In the genomic region with DNA sequence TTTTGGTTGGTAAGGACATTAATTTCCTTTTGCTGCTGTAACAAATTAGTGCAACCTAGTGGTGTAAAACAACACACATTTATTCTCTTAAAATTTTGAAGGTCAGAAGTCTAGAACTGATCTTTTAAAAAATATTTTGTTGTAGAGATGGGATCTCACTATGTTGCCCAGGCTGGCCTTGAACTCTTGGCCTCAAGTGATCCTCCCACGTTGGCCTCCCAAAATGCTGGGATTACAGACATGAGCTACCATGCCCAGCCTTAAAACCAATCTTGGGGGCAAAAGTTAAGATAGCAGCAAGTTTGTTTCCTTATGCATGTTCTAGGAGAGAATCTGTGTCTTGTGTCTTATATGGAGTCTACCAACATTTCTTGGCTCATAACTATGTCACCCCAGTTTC, we compare ENCODE assay signal across 25 cellular contexts. TPM values are rescaled to one million over a fixed set of nuclear protein-coding genes. Genes with fewer than 3 reads are reported as not detected.
DNase-seq lines count a peak whose midpoint lies in the region; ATAC-seq, FAIRE-seq and TF ChIP-seq lines count a peak whose summit lies in the region.
"Had no signal": no experiment of that assay in that cellular context is flagged by ENCODE, and none has a peak within 500 bp of the region (broad histone marks: within the 10 kb centered on the region; RNA-seq: fewer than 3 reads in every experiment).

No MANE protein-coding gene starts in this region.

- 0 out of 2 replicates have a peak, but pooled peaks cover 4% of the 10 kb centered on the region for H4K20me1 ChIP-seq in HepG2 (ENCODE audit: insufficient read depth, low read length)
- H4K20me1 ChIP-seq: BLaER1 treated with 17β-estradiol and CSF1 and Interleukin-3, amounts not matched to agents 10 nM and 100 nM had no signal

- intact Hi-C loops in HepG2 (cut with micrococcal nuclease; ENCODE audit: unreplicated experiment) (no loop called here), right lobe of liver (cut with DNase I) (no loop called here)

- WGBS in HepG2 (ENCODE audit: low lambda C conversion rate) = 71% methylated on average over 1 of the region's 1 CpG
- WGBS in right lobe of liver (ENCODE audit: insufficient coverage, low coverage, low lambda C conversion rate, missing lambda C conversion rate) = 63% methylated on average over 1 of the region's 1 CpG

- H3K9me3 ChIP-seq in HepG2 (ENCODE audit: low read length) = no peaks in the 10 kb centered on the region
- H3K9me3 ChIP-seq in right lobe of liver = no peaks in the 10 kb centered on the region
- H3K9me3 ChIP-seq: A549, Caco-2 had no signal

- peaks cover 18% of the 10 kb centered on the region for H3K79me2 ChIP-seq in HepG2 (ENCODE audit: insufficient read depth, low read length)

- 0 out of 2 replicates have a peak, but pooled peaks cover under 1% of the 10 kb centered on the region for H3K4me1 ChIP-seq in HepG2 (ENCODE audit: insufficient read depth, low read length)
- no peaks in the 10 kb centered on the region for H3K4me1 ChIP-seq in right lobe of liver
- H3K4me1 ChIP-seq: A549; BLaER1 treated with 17β-estradiol and CSF1 and Interleukin-3, amounts not matched to agents 10 nM and 100 nM had no signal

- POLR2A ChIA-PET in HepG2 (lab: Yijun Ruan, JAX) (interaction anchor here (1.5 to 3.5 kb wide), 2 partner anchors 23 to 119 kb away, joined by 5 to 19 read pairs; a partner anchor contains a TSS), WTC11 (lab: Charles Lee) (no interaction called here)

- TF ChIP-seq RAD21 in HepG2 (CRISPR knock-in tag; IDR thresholded peaks at IDR 0.05) = no peak

- TF ChIP-seq CTCF in HepG2 (CRISPR knock-in tag; IDR thresholded peaks at IDR 0.05) (no peak), right lobe of liver (IDR thresholded peaks at IDR 0.05) (no peak), WTC11 (IDR thresholded peaks at IDR 0.05) (no peak)

- H3K4me3 Mint-ChIP-seq in WTC11 = no peak overlapping the region
- no peak overlapping the region for H3K4me3 Mint-ChIP-seq in stimulated activated effector memory CD8-positive, alpha-beta T cell treated with anti-CD3 and anti-CD28 coated beads, Interleukin-12 subunit alpha, Interleukin-12 subunit beta, amount 100 ng/mL, for 72 hours
- H3K4me3 Mint-ChIP-seq: B cell; CD4-positive, alpha-beta T cell; CD8-positive, alpha-beta T cell had no signal

- H3K9ac ChIP-seq in HepG2 (ENCODE audit: insufficient read depth, low read depth, low read length) = no peak overlapping the region
- H3K9ac ChIP-seq: BLaER1 treated with 17β-estradiol and CSF1 and Interleukin-3, amounts not matched to agents 10 nM and 100 nM had no signal

- H3K27me3 ChIP-seq in HepG2 (ENCODE audit: control insufficient read depth in 1 of 2, insufficient read depth in 2 of 2, low read length in 2 of 2) (no peaks in the 10 kb centered on the region), right lobe of liver (no peaks in the 10 kb centered on the region)
- H3K27me3 ChIP-seq: BLaER1 treated with 17β-estradiol and CSF1 and Interleukin-3, amounts not matched to agents 10 nM and 100 nM had no signal

- no peaks in the 10 kb centered on the region for H3K27me3 Mint-ChIP-seq in WTC11 (ENCODE audit: low read depth)
- H3K27me3 Mint-ChIP-seq: B cell; CD4-positive, alpha-beta T cell had no signal

- no peak overlapping the region for H3K27ac ChIP-seq in HepG2 (ENCODE audit: extremely low read length, insufficient read depth, low read length)
- H3K27ac ChIP-seq in right lobe of liver = no peak overlapping the region
- H3K27ac ChIP-seq: 22Rv1; A549; BLaER1 treated with 17β-estradiol and CSF1 and Interleukin-3, amounts not matched to agents 10 nM and 100 nM; C4-2B had no signal

- H2AFZ ChIP-seq in HepG2 (ENCODE audit: low read length) = no peak overlapping the region

- no peak overlapping the region for H3K27ac Mint-ChIP-seq in WTC11
- H3K27ac Mint-ChIP-seq in stimulated activated effector memory CD8-positive, alpha-beta T cell treated with anti-CD3 and anti-CD28 coated beads, Interleukin-12 subunit alpha, Interleukin-12 subunit beta, amount 100 ng/mL, for 72 hours = peak overlapping the region; percentile 21
- H3K27ac Mint-ChIP-seq: B cell; CD4-positive, alpha-beta T cell; CD8-positive, alpha-beta T cell had no signal

- TF ChIP-seq POLR2A in HepG2 (IDR thresholded peaks at IDR 0.05; ENCODE audit: insufficient read depth in 1 of 2, low read depth in 2 of 2, low read length in 2 of 2) (no peak), right lobe of liver (IDR thresholded peaks at IDR 0.05) (no peak)

- no peak for DNase-seq in HepG2 (ENCODE audit: low spot score)
- no peak for DNase-seq in right lobe of liver
- no peak for DNase-seq in WTC11 (ENCODE audit: low spot score)
- DNase-seq in stimulated activated effector memory CD8-positive, alpha-beta T cell treated with anti-CD3 and anti-CD28 coated beads, Interleukin-12 subunit alpha, Interleukin-12 subunit beta, amount 100 ng/mL, for 72 hours (ENCODE audit: low spot score in 2 of 2) = no peak
- DNase-seq in DMS114 treated with DMSO at 0.1 percent for 48 hours (lab: John Stamatoyannopoulos, UW; ENCODE audit: unreplicated experiment) = no peak
- DNase-seq: AML-193; Caco-2; Calu3; CD4-positive, alpha-beta T cell; CD8-positive, alpha-beta T cell; DMS153; DMS53; DMS79; DND-41; EL; GDM1 had no signal

- no peak for ATAC-seq in HepG2
- no peak for ATAC-seq in right lobe of liver
- no peak for ATAC-seq in WTC11
- ATAC-seq in stimulated activated effector memory CD8-positive, alpha-beta T cell treated with anti-CD3 and anti-CD28 coated beads, Interleukin-12 subunit alpha, Interleukin-12 subunit beta, amount 100 ng/mL, for 72 hours = no peak
- ATAC-seq: A549; CD8-positive, alpha-beta T cell; GM12878 had no signal

- H3K4me2 ChIP-seq in HepG2 (ENCODE audit: low read depth, low read length) = no peak overlapping the region
- H3K4me2 ChIP-seq: A549; BLaER1 treated with 17β-estradiol and CSF1 and Interleukin-3, amounts not matched to agents 10 nM and 100 nM had no signal

- peaks cover 33% of the 10 kb centered on the region for H3K36me3 Mint-ChIP-seq in WTC11
- H3K36me3 Mint-ChIP-seq in stimulated activated effector memory CD8-positive, alpha-beta T cell treated with anti-CD3 and anti-CD28 coated beads, Interleukin-12 subunit alpha, Interleukin-12 subunit beta, amount 100 ng/mL, for 72 hours = peaks cover 79% of the 10 kb centered on the region

- H3K4me3 ChIP-seq in HepG2 (replicated peaks in 1 of 3; ENCODE audit: insufficient read depth in 1 of 3, low read depth in 2 of 3, low read length in 3 of 3) (no peak overlapping the region), right lobe of liver (no peak overlapping the region)
- H3K4me3 ChIP-seq: A549; BLaER1 treated with 17β-estradiol and CSF1 and Interleukin-3, amounts not matched to agents 10 nM and 100 nM; GM12878 had no signal

- H3K36me3 ChIP-seq in HepG2 (replicated peaks in 1 of 2; ENCODE audit: control insufficient read depth in 1 of 2, insufficient read depth in 2 of 2, low read length in 2 of 2) (peaks cover 23 to 74% of the 10 kb centered on the region in 2 experiments), right lobe of liver (peaks cover 0 to 64% (median 32%) of the 10 kb centered on the region in 4 donors)

- no peaks in the 10 kb centered on the region for H3K4me1 Mint-ChIP-seq in WTC11
- no peaks in the 10 kb centered on the region for H3K4me1 Mint-ChIP-seq in stimulated activated effector memory CD8-positive, alpha-beta T cell treated with anti-CD3 and anti-CD28 coated beads, Interleukin-12 subunit alpha, Interleukin-12 subunit beta, amount 100 ng/mL, for 72 hours
- H3K4me1 Mint-ChIP-seq: B cell had no signal

- in situ Hi-C loops in HepG2 (cut with HindIII; ENCODE audit: extremely low pct_ligation_motif_present, low pct_unique_long_range_greater_than_20kb) = no loop called here

- CTCF ChIA-PET in HepG2 (lab: Yijun Ruan, JAX; ENCODE audit: low intra/inter-chr PET ratio, low total read pairs) (no interaction called here), WTC11 (lab: Charles Lee) (no interaction called here)

- H3K9me3 Mint-ChIP-seq in WTC11 = peaks cover 8% of the 10 kb centered on the region
- no peaks in the 10 kb centered on the region for H3K9me3 Mint-ChIP-seq in stimulated activated effector memory CD8-positive, alpha-beta T cell treated with anti-CD3 and anti-CD28 coated beads, Interleukin-12 subunit alpha, Interleukin-12 subunit beta, amount 100 ng/mL, for 72 hours
- H3K9me3 Mint-ChIP-seq: CD4-positive, alpha-beta T cell; CD8-positive, alpha-beta T cell had no signal

- FAIRE-seq in HepG2 (lab: Jason Lieb, UNC) = no peak
- FAIRE-seq: D721Med, GM12878, GM12892, GM18507 had no signal

- TF ChIP-seq EP300 in HepG2 (IDR thresholded peaks at IDR 0.05; ENCODE audit: low read depth in 2 of 2, low read length in 2 of 2) = no peak
- TF ChIP-seq EP300 in HepG2 (CRISPR knock-in tag; IDR thresholded peaks at IDR 0.05; ENCODE audit: borderline replicate concordance) = no peak

- BruUV-seq in HepG2 (replicated peaks; lab: Mats Ljungman, UMichigan) = no TSS peak

TF ChIP-seq in WTC11, 78 proteins besides CTCF, POLR2A, EP300 and RAD21 (continues in another document):
- TF ChIP-seq ESRRA (CRISPR knock-in tag; IDR thresholded peaks at IDR 0.05; ENCODE audit: borderline replicate concordance) (no peak), ELF4 (CRISPR knock-in tag; IDR thresholded peaks at IDR 0.05; ENCODE audit: low read depth) (no peak)

RNA-seq across cellular contexts. Expression of a gene that starts 55.8 kb away (rescaled TPM):
- total RNA-seq in HepG2 (2016; rRNA removed; fragmentation: Illumina TruSeq; extraction: Trizol) (119 and 158 TPM in 2 replicates), right lobe of liver (10 to 100 TPM; 58.7 to 90.8 (median 73.6) TPM), WTC11 (2021) (10.9 to 11.3 TPM (median 11.3 TPM) in 3 replicates)
- total RNA-seq in HepG2 (2016; cell fraction: cytosol; rRNA removed; fragmentation: Illumina TruSeq; extraction: Trizol; ENCODE audit: low read depth) = 154 and 169 TPM in 2 replicates
- 111 and 161 TPM in 2 replicates for total RNA-seq in HepG2 (2016; cell fraction: insoluble cytoplasmic fraction; rRNA removed; fragmentation: Illumina TruSeq; extraction: Trizol)
- 165 and 196 TPM in 2 replicates for total RNA-seq in HepG2 (2016; cell fraction: membrane; rRNA removed; fragmentation: Illumina TruSeq; extraction: Trizol)
- total RNA-seq in HepG2 (2016; cell fraction: nucleus; rRNA removed; fragmentation: Illumina TruSeq; extraction: Trizol) = 192 and 219 TPM in 2 replicates
- polyA plus RNA-seq in HepG2 (2011; rRNA removed) = 131 and 134 TPM in 2 replicates
- polyA plus RNA-seq in HepG2 (2011; cell fraction: cytosol; rRNA removed) = 57.1 and 79.7 TPM in 2 replicates
- polyA plus RNA-seq in HepG2 (2011; cell fraction: nucleus; rRNA removed) = 77.3 and 94.7 TPM in 2 replicates
- polyA plus RNA-seq in HepG2 (2012) = 103 and 118 TPM in 2 replicates
- polyA plus RNA-seq in HepG2 (2016; cell fraction: cytosol; fragmentation: Illumina TruSeq; extraction: Trizol; ENCODE audit: low read depth) = 19.6 and 24.5 TPM in 2 replicates
- 95.4 and 102 TPM in 2 replicates for polyA plus RNA-seq in HepG2 (2016; cell fraction: insoluble cytoplasmic fraction; fragmentation: Illumina TruSeq; extraction: Trizol; ENCODE audit: low read depth)
- polyA plus RNA-seq in HepG2 (2016; cell fraction: membrane; fragmentation: Illumina TruSeq; extraction: Trizol; ENCODE audit: low read depth) = 45.8 and 50.4 TPM in 2 replicates
- 216 and 223 TPM in 2 replicates for polyA plus RNA-seq in HepG2 (2016; cell fraction: nucleus; fragmentation: Illumina TruSeq; extraction: Trizol; ENCODE audit: insufficient read depth, low read depth)
- 24.3 and 71.9 TPM in 2 replicates for polyA minus RNA-seq in HepG2 (2011; rRNA and poly(A)+ RNA removed; ENCODE audit: low replicate concordance)
- polyA minus RNA-seq in HepG2 (2011; cell fraction: cytosol; rRNA and poly(A)+ RNA removed) = 59.9 and 69.8 TPM in 2 replicates
- polyA minus RNA-seq in HepG2 (2011; cell fraction: nucleus; rRNA and poly(A)+ RNA removed) = 211 and 242 TPM in 2 replicates
